In genomic region chr17:34634551-34635160, GRCh38 we compare ENCODE assay signal across 1 cellular context.
TF ChIP-seq lines count a peak whose summit lies in the region.

No MANE protein-coding gene starts in this region.

TF ChIP-seq in HEK293, 187 proteins besides CTCF, POLR2A, EP300 and RAD21 (continued from another document):
- no peak for TF ChIP-seq PRDM10 (tag by site-specific recombination; IDR thresholded peaks at IDR 0.05)
- no peak for TF ChIP-seq TCF7L2 (IDR thresholded peaks at IDR 0.05; ENCODE audit: borderline replicate concordance, low read depth, low read length)
- TF ChIP-seq ZBTB1 (tag by site-specific recombination; IDR thresholded peaks at IDR 0.05): no peak
